25 cellular contexts compared by ENCODE assay signal in the genomic region with DNA sequence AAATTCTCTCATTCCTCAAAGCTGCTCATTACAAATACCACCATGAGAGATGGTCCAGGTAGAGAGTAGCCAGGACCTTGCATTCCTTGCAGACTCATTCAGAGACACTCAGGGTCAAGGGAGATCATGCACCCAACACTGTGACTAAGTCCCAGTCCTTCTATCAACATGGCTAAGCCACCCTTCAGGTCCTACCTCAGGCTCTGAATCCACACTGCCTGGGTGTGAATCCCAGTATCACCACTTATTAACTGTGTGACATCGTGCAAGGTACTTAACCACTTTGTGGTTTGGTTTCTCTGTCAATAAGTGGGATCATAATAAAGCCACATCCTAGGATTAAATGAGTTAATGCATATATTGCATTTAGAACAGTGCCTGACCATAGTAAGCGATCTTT.
"Had no signal": no experiment of that assay in that cellular context is flagged by ENCODE, and none has a peak within 500 bp of the region (broad histone marks: within the 10 kb centered on the region; RNA-seq: fewer than 3 reads in every experiment).

No MANE protein-coding gene starts in this region.

- H3K36me3 ChIP-seq: adrenal gland had no signal

- H3K9me3 Mint-ChIP-seq: activated CD8-positive, alpha-beta T cell treated with anti-CD3 and anti-CD28 coated beads for 36 hours; activated naive CD4-positive, alpha-beta T cell treated with anti-CD3 and anti-CD28 coated beads for 36 hours; IgD-negative memory B cell had no signal

- H3K36me3 Mint-ChIP-seq: activated naive CD8-positive, alpha-beta T cell had no signal

- H3K4me3 Mint-ChIP-seq: activated CD4-positive, alpha-beta T cell treated with anti-CD3 and anti-CD28 coated beads for 36 hours; activated CD8-positive, alpha-beta T cell treated with anti-CD3 and anti-CD28 coated beads for 36 hours; activated naive CD4-positive, alpha-beta T cell treated with anti-CD3 and anti-CD28 coated beads for 36 hours; activated naive CD8-positive, alpha-beta T cell; IgD-negative memory B cell had no signal

- H3K27me3 Mint-ChIP-seq: activated CD4-positive, alpha-beta T cell treated with anti-CD3 and anti-CD28 coated beads for 36 hours; activated CD8-positive, alpha-beta T cell treated with anti-CD3 and anti-CD28 coated beads for 36 hours; activated naive CD8-positive, alpha-beta T cell; IgD-negative memory B cell had no signal

- DNase-seq: activated CD4-positive, alpha-beta T cell treated with anti-CD3 and anti-CD28 coated beads for 36 hours; activated CD4-positive, CD25-positive, alpha-beta regulatory T cell; activated CD8-positive, alpha-beta memory T cell treated with anti-CD3 and anti-CD28 coated beads, Interleukin-2, amount 50 U/mL, for 4 hours; activated CD8-positive, alpha-beta T cell treated with anti-CD3 and anti-CD28 coated beads for 36 hours; activated effector memory CD4-positive, alpha-beta T cell treated with anti-CD3 and anti-CD28 coated beads, Interleukin-2, amount 50 U/mL, for 16 hours; activated naive CD4-positive, alpha-beta T cell treated with anti-CD3 and anti-CD28 coated beads for 36 hours; adrenal gland; anterior cingulate cortex; KG1; NCI-H1092; NCI-H1417; NCI-H1930; NCI-H2171; NCI-H2227 treated with DMSO at 0.1 percent for 48 hours; NCI-H446 treated with DMSO at 0.1 percent for 48 hours; NCI-H526; NCI-H774; RPMI8226; T-helper 1 cell had no signal

- H3K27me3 ChIP-seq: adrenal gland had no signal

- H3K4me3 ChIP-seq: adrenal gland, SK-N-MC had no signal

- H3K4me1 Mint-ChIP-seq: activated CD4-positive, alpha-beta T cell treated with anti-CD3 and anti-CD28 coated beads for 36 hours; IgD-negative memory B cell had no signal

- H3K9me3 ChIP-seq: adrenal gland had no signal

- H3K27ac ChIP-seq: adrenal gland, SK-N-MC, VCaP had no signal

- H3K4me1 ChIP-seq: adrenal gland had no signal

- ATAC-seq: activated CD4-positive, alpha-beta T cell treated with anti-CD3 and anti-CD28 coated beads for 36 hours; activated CD8-positive, alpha-beta T cell treated with anti-CD3 and anti-CD28 coated beads for 36 hours; Panc1; Right ventricle myocardium inferior had no signal

- H3K27ac Mint-ChIP-seq: activated CD4-positive, alpha-beta T cell treated with anti-CD3 and anti-CD28 coated beads for 36 hours; activated CD8-positive, alpha-beta T cell treated with anti-CD3 and anti-CD28 coated beads for 36 hours; activated naive CD4-positive, alpha-beta T cell treated with anti-CD3 and anti-CD28 coated beads for 36 hours; activated naive CD8-positive, alpha-beta T cell; IgD-negative memory B cell had no signal
